In genomic region chr22:20463324-20464095, GRCh38 we compare ENCODE assay signal across 1 cellular context.
TF ChIP-seq lines count a peak whose summit lies in the region.

No MANE protein-coding gene starts in this region.

TF ChIP-seq in SK-N-SH, 30 proteins besides CTCF, POLR2A, EP300 and RAD21:
- TF ChIP-seq GABPA (IDR thresholded peaks at IDR 0.05; ENCODE audit: low read depth) (no peak), YY1 (IDR thresholded peaks at IDR 0.05; ENCODE audit: low read depth) (no peak), JUND (IDR thresholded peaks at IDR 0.05) (no peak), ELF1 (IDR thresholded peaks at IDR 0.05) (no peak)
